Comparison of ENCODE assay signal across 1 cellular context in the genomic region with DNA sequence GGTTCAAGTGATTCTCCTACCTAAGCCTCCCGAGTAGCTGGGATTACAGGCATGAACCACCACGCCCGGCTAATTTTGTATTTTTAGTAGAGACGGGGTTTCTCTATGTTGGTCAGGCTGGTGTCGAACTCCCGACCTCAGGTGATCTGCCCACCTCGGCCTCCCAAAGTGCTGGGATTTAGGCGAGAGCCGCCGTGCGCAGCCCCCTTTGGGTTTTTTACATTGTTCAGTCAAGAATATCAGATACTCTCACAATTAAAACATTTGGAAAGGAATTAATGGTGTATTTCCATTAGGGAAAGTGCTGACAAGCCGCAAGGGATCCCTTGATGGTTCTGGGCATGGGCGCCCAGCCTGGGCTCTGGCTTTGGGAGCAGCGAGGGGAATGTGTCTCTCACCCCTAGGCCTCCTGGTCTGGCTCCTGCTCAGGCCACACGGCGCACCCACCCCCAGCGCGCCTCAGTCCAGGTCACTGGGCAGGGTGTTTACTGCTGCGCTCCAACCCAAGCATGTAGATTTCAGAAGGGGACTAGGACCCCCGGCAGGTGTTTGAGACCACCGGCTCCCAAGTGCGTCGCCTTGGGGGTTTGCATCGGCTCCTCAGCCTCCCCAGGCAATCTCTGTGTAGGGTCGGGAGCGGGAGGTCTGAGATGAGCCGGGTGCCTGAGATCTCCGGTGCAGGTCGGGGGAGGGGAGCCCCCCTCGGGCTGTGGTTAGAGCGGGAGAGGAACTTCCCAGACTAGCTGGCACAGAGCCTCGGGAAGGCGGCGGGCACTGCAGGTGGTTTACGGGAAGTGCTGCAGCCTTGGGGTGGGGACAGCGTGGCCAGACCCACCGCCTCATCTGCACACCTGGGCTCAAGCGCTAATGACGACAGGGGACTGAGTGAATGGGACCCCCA.
TF ChIP-seq lines count a peak whose summit lies in the region.

No MANE protein-coding gene starts in this region.

TF ChIP-seq in A549, 52 proteins besides CTCF, POLR2A, EP300 and RAD21 (continued from another document):
- TF ChIP-seq, protein P1, sequence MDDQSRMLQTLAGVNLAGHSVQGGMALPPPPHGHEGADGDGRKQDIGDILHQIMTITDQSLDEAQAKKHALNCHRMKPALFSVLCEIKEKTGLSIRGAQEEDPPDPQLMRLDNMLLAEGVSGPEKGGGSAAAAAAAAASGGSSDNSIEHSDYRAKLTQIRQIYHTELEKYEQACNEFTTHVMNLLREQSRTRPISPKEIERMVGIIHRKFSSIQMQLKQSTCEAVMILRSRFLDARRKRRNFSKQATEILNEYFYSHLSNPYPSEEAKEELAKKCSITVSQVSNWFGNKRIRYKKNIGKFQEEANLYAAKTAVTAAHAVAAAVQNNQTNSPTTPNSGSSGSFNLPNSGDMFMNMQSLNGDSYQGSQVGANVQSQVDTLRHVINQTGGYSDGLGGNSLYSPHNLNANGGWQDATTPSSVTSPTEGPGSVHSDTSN (IDR thresholded peaks at IDR 0.05), result no peak
- TF ChIP-seq, protein P2, sequence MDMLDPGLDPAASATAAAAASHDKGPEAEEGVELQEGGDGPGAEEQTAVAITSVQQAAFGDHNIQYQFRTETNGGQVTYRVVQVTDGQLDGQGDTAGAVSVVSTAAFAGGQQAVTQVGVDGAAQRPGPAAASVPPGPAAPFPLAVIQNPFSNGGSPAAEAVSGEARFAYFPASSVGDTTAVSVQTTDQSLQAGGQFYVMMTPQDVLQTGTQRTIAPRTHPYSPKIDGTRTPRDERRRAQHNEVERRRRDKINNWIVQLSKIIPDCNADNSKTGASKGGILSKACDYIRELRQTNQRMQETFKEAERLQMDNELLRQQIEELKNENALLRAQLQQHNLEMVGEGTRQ (IDR thresholded peaks at IDR 0.05), result no peak
- TF ChIP-seq, protein P3, sequence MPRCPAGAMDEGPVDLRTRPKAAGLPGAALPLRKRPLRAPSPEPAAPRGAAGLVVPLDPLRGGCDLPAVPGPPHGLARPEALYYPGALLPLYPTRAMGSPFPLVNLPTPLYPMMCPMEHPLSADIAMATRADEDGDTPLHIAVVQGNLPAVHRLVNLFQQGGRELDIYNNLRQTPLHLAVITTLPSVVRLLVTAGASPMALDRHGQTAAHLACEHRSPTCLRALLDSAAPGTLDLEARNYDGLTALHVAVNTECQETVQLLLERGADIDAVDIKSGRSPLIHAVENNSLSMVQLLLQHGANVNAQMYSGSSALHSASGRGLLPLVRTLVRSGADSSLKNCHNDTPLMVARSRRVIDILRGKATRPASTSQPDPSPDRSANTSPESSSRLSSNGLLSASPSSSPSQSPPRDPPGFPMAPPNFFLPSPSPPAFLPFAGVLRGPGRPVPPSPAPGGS (IDR thresholded peaks at IDR 0.05), result no peak
- TF ChIP-seq CEBPB (IDR thresholded peaks at IDR 0.05), result no peak
- TF ChIP-seq RFX5 (IDR thresholded peaks at IDR 0.05), result no peak
- TF ChIP-seq HOXA7 (CRISPR knock-in tag; IDR thresholded peaks at IDR 0.05), result no peak
